In the genomic region with DNA sequence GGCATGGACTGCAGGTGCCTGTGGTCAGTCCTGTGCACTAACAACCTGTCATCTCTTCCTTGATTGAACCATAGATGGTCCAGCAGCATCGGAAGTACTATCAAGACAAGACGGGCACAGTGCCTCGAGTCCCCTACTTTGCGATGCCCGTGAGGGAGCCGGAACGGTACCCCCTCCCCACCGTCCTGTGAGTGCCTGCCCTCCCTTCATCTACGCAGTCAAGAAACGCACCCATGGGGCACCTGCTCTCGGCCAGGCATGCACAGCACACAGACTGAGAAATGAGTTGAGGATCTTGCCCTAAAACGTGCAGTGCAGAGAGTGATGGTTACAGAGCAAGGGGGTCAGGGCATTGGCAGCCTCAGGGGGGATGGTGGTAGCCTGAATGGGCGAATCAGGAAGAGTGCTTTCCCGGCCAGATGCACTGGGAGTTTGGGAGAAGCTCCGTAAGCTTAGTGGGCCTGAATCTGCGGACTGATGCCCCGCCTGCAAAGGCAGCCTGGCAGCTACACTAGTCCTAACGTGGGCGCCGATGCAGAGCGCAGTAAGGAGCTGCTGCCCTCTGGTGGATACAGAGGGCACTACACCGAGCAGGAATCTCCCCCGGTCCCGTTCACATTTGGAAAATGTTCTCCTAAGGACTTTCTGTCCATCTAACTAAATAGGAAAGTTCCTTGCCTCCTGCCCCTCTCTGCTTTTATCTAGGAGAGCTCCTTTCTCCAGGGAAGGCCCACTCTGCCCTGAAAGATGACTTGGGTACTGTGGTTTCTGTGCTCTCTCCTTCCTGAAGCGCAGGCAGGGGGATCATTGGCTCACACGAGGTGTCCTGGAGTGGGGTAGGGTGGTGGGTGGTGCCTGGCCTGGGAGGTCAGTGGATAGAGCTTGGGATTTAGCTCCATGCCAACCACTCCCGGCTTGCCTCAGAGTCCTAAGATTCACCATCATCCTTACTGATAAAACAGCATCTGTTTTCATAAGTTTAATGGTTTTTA, we compare ENCODE assay signal across 9 cellular contexts.
DNase-seq lines count a peak whose midpoint lies in the region; ATAC-seq and TF ChIP-seq lines count a peak whose summit lies in the region.
"Had no signal": no experiment of that assay in that cellular context is flagged by ENCODE, and none has a peak within 500 bp of the region (broad histone marks: within the 10 kb centered on the region; RNA-seq: fewer than 3 reads in every experiment).

No MANE protein-coding gene starts in this region.

- H3K27ac ChIP-seq in OCI-LY7 (ENCODE audit: low read depth, low read length, poor library complexity, severe bottlenecking) (no peak overlapping the region), fibroblast of lung (ENCODE audit: insufficient read depth, low read length) (no peak overlapping the region), neural cell (ENCODE audit: low read length) (no peak overlapping the region), stomach (no peak overlapping the region)

- CTCF ChIA-PET in Calu3 (lab: Charles Lee) (interaction anchor here (0.6 to 2.1 kb wide), 13 partner anchors 10 to 627 kb away, joined by 3 to 33 read pairs (median 4); partner anchors contain the start of gene OTOF), OCI-LY7 (lab: Charles Lee; ENCODE audit: unreplicated experiment) (no interaction called here)

- DNase-seq in Calu3 (peak; percentile 74), HT1080 (ENCODE audit: low read depth) (peak; percentile 53), OCI-LY7 (ENCODE audit: low spot score) (peak; percentile 70), activated T-cell treated with anti-CD3 and anti-CD28 coated beads for 4 hours (peak; percentile 61), fibroblast of lung (ENCODE audit: low read depth in 2 of 2) (peak; percentile 45 to 55), stomach (peak; percentile 75)

- H3K27me3 ChIP-seq in fibroblast of lung (ENCODE audit: control insufficient read depth, insufficient read depth, low read length), result peaks cover 23% of the 10 kb centered on the region
- no peaks in the 10 kb centered on the region for H3K27me3 ChIP-seq in neural cell (ENCODE audit: insufficient read depth, low read depth, low read length)
- H3K27me3 ChIP-seq in stomach, result peaks cover 0 to 38% (median 0%) of the 10 kb centered on the region in 3 donors

- H3K9me2 ChIP-seq in OCI-LY7 (ENCODE audit: insufficient read depth, low read length), result no peaks in the 10 kb centered on the region
- no peaks in the 10 kb centered on the region for H3K9me2 ChIP-seq in neural cell (ENCODE audit: insufficient read depth, low read length)

- TF ChIP-seq CTCF in Calu3 (IDR thresholded peaks at IDR 0.05; ENCODE audit: unreplicated experiment) (peak; percentile 94), OCI-LY7 (conservative IDR thresholded peaks at IDR 0.05; ENCODE audit: low read length) (peak; percentile 92), fibroblast of lung (conservative IDR thresholded peaks at IDR 0.05 in 1 of 2, IDR thresholded peaks at IDR 0.05 in 1 of 2; ENCODE audit: low read depth in 1 of 2, low read length in 2 of 2) (peak; percentile 95 to 96), neural cell (IDR thresholded peaks at IDR 0.05; ENCODE audit: poor library complexity, severe bottlenecking) (peak; percentile 90), stomach (IDR thresholded peaks at IDR 0.05) (peak in 5 of 7 experiments; percentile 87 to 98 (median 96))

- H3K4me1 ChIP-seq in OCI-LY7 (ENCODE audit: insufficient read depth, low read length, poor library complexity, severe bottlenecking) (no peaks in the 10 kb centered on the region), fibroblast of lung (ENCODE audit: control insufficient read depth, extremely low read depth, insufficient read depth, low read length) (no peaks in the 10 kb centered on the region), stomach (no peaks in the 10 kb centered on the region)

- H3K36me3 ChIP-seq in OCI-LY7 (ENCODE audit: insufficient read depth, low read length) (no peaks in the 10 kb centered on the region), fibroblast of lung (ENCODE audit: control insufficient read depth, insufficient read depth, low read length) (no peaks in the 10 kb centered on the region), neural cell (ENCODE audit: insufficient read depth, low read length) (no peaks in the 10 kb centered on the region), stomach (no peaks in the 10 kb centered on the region)

- no peak overlapping the region for H3K27ac Mint-ChIP-seq in Calu3 (ENCODE audit: unreplicated experiment)
- H3K27ac Mint-ChIP-seq: activated naive CD8-positive, alpha-beta T cell had no signal

- H3K9me3 Mint-ChIP-seq in Calu3 (ENCODE audit: low read depth, unreplicated experiment), result no peaks in the 10 kb centered on the region

- ATAC-seq in GM19455 (IDR thresholded peaks at IDR 0.05; ENCODE audit: unreplicated experiment), result no peak

- H3K4me2 ChIP-seq in OCI-LY7 (ENCODE audit: low read length) (no peak overlapping the region), fibroblast of lung (ENCODE audit: extremely low read depth, insufficient read depth, low read length) (no peak overlapping the region), neural cell (ENCODE audit: low read length) (no peak overlapping the region)

- POLR2A ChIA-PET in OCI-LY7 (lab: Charles Lee), result no interaction called here

- H3K4me3 ChIP-seq in OCI-LY7 (ENCODE audit: low read depth, low read length, poor library complexity, severe bottlenecking), result no peak overlapping the region
- no peak overlapping the region for H3K4me3 ChIP-seq in fibroblast of lung (replicated peaks in 1 of 4; ENCODE audit: control extremely low read depth in 1 of 4, insufficient read depth in 1 of 4, low read depth in 3 of 4, low read length in 4 of 4)
- H3K4me3 ChIP-seq in neural cell (ENCODE audit: low read length), result no peak overlapping the region
- no peak overlapping the region for H3K4me3 ChIP-seq in stomach

- H4K20me1 ChIP-seq in OCI-LY7 (ENCODE audit: insufficient read depth, low read length) (no peaks in the 10 kb centered on the region), fibroblast of lung (ENCODE audit: control insufficient read depth, extremely low read depth, insufficient read depth, low read length) (no peaks in the 10 kb centered on the region), neural cell (ENCODE audit: insufficient read depth) (no peaks in the 10 kb centered on the region)

- 44 to 50% (median 49%) methylated on average over 27 of the region's 27 CpGs for WGBS in stomach, 5 donors

- H3K9me3 ChIP-seq in OCI-LY7 (ENCODE audit: low read length) (no peaks in the 10 kb centered on the region), fibroblast of lung (ENCODE audit: control insufficient read depth, insufficient read depth, low read depth, low read length) (no peaks in the 10 kb centered on the region), neural cell (ENCODE audit: low read length) (no peaks in the 10 kb centered on the region), stomach (no peaks in the 10 kb centered on the region)

- no peak for TF ChIP-seq POLR2A in stomach (IDR thresholded peaks at IDR 0.05)

- H3F3A ChIP-seq in neural cell (ENCODE audit: insufficient read depth, low read length, poor library complexity, severe bottlenecking), result no peaks in the 10 kb centered on the region

- no peak overlapping the region for H3K4me3 Mint-ChIP-seq in Calu3 (ENCODE audit: low read depth, unreplicated experiment)
- H3K4me3 Mint-ChIP-seq: activated naive CD8-positive, alpha-beta T cell had no signal

- H3K9ac ChIP-seq in fibroblast of lung (ENCODE audit: insufficient read depth, low read length) (no peak overlapping the region), neural cell (ENCODE audit: low read length) (no peak overlapping the region)

- H3K36me3 Mint-ChIP-seq in Calu3 (ENCODE audit: insufficient read depth, unreplicated experiment), result peaks cover 11% of the 10 kb centered on the region
- H3K36me3 Mint-ChIP-seq: activated naive CD8-positive, alpha-beta T cell had no signal

- no TSS peak for BruUV-seq in Calu3 (replicated peaks; lab: Mats Ljungman, UMichigan)
- BruUV-seq in OCI-LY7 (replicated peaks; lab: Mats Ljungman, UMichigan), result no TSS peak

- H3K4me1 Mint-ChIP-seq in Calu3 (ENCODE audit: low read depth, unreplicated experiment), result no peaks in the 10 kb centered on the region

- intact Hi-C loops in Calu3 (cut with micrococcal nuclease; ENCODE audit: unreplicated experiment) (loop anchor here (1.0 kb wide), 2 partner anchors 56 to 74 kb away; no protein-coding TSS in a partner anchor), OCI-LY7 (cut with micrococcal nuclease; ENCODE audit: unreplicated experiment) (loop anchor here (5.0 kb wide), 1 partner anchor 75 kb away; no protein-coding TSS in a partner anchor), stomach (cut with DNase I; ENCODE audit: low total_unique reads) (no loop called here)

- H3K27me3 Mint-ChIP-seq in Calu3 (ENCODE audit: unreplicated experiment), result peaks cover 15% of the 10 kb centered on the region

- H2AFZ ChIP-seq in OCI-LY7 (ENCODE audit: low read length), result no peak overlapping the region
- H2AFZ ChIP-seq in fibroblast of lung (ENCODE audit: low read length), result no peak overlapping the region
- no peak overlapping the region for H2AFZ ChIP-seq in neural cell (ENCODE audit: low read depth, low read length)

- peak; percentile 91 for TF ChIP-seq RAD21 in neural cell (conservative IDR thresholded peaks at IDR 0.05)

- no peak for TF ChIP-seq EP300 in neural cell (conservative IDR thresholded peaks at IDR 0.05; ENCODE audit: poor library complexity, severe bottlenecking)
- no peak for TF ChIP-seq EP300 in stomach (IDR thresholded peaks at IDR 0.05)

- H3K79me2 ChIP-seq in OCI-LY7 (ENCODE audit: insufficient read depth, low read depth, low read length), result no peaks in the 10 kb centered on the region
- no peaks in the 10 kb centered on the region for H3K79me2 ChIP-seq in fibroblast of lung (ENCODE audit: control insufficient read depth, insufficient read depth, low read length)
- H3K79me2 ChIP-seq in neural cell (replicated peaks; ENCODE audit: insufficient read depth, low read length), result no peaks in the 10 kb centered on the region

TF ChIP-seq in neural cell, 6 proteins besides CTCF, POLR2A, EP300 and RAD21 (continues in another document):
- no peak for TF ChIP-seq MXI1 (conservative IDR thresholded peaks at IDR 0.05; ENCODE audit: poor library complexity, severe bottlenecking)
- no peak for TF ChIP-seq TAF1 (IDR thresholded peaks at IDR 0.05; ENCODE audit: low read depth)
